9 cellular contexts compared by ENCODE assay signal in genomic region chr17:76268991-76269981, GRCh38. TPM values are rescaled to one million over a fixed set of nuclear protein-coding genes. Genes with fewer than 3 reads are reported as not detected.
DNase-seq lines count a peak whose midpoint lies in the region; ATAC-seq and TF ChIP-seq lines count a peak whose summit lies in the region.
"Had no signal": no experiment of that assay in that cellular context is flagged by ENCODE, and none has a peak within 500 bp of the region (broad histone marks: within the 10 kb centered on the region; RNA-seq: fewer than 3 reads in every experiment).

No MANE protein-coding gene starts in this region.

- peak overlapping the region; percentile 92 for H3K4me3 Mint-ChIP-seq in activated naive CD8-positive, alpha-beta T cell

- peak overlapping the region; percentile 44 for H3K27ac ChIP-seq in A673 (ENCODE audit: low read depth, low read length, poor library complexity, severe bottlenecking)
- H3K27ac ChIP-seq in HEK293 (ENCODE audit: extremely low read depth, low read depth, low read length): no peak overlapping the region

- CTCF ChIA-PET in A673 (lab: Charles Lee) (interaction anchor here (1.8 kb wide), 1 partner anchor 10 kb away, joined by 4 read pairs; no protein-coding TSS in a partner anchor), HEK293 (lab: Yijun Ruan, JAX) (interaction anchor here (0.6 to 5.8 kb wide), 9 partner anchors 10 to 494 kb away, joined by 3 to 52 read pairs (median 5); no protein-coding TSS in a partner anchor)

- in situ Hi-C loops in GM13977 (cut with MboI; ENCODE audit: low pct_unique_long_range_greater_than_20kb, low sequenced_read_pairs, unreplicated experiment): no loop called here

- POLR2A ChIA-PET in A673 (lab: Charles Lee; ENCODE audit: low non-redundant PET): no interaction called here
- POLR2A ChIA-PET in HEK293 (lab: Yijun Ruan, JAX): interaction anchor here (1.0 to 1.2 kb wide), 3 partner anchors 10 to 227 kb away, joined by 3 to 4 read pairs (median 3); no protein-coding TSS in a partner anchor

- intact Hi-C loops in A673 (cut with micrococcal nuclease; ENCODE audit: unreplicated experiment): no loop called here

- H3K36me3 Mint-ChIP-seq in activated naive CD8-positive, alpha-beta T cell: peaks cover 6% of the 10 kb centered on the region

- H3K9me3 Mint-ChIP-seq in activated naive CD8-positive, alpha-beta T cell (ENCODE audit: low read depth): no peaks in the 10 kb centered on the region

- no peak for DNase-seq in A673 (ENCODE audit: low spot score)
- no peak for DNase-seq in NCI-H510A (lab: John Stamatoyannopoulos, UW)
- DNase-seq in GM13977 (ENCODE audit: low spot score): no peak
- no peak for DNase-seq in DMS 273 treated with DMSO at 0.1 percent for 48 hours (lab: John Stamatoyannopoulos, UW)
- DNase-seq: DMS79 had no signal

- H3K4me1 ChIP-seq in A673 (ENCODE audit: insufficient read depth, low read length, poor library complexity, severe bottlenecking) (peaks cover 29% of the 10 kb centered on the region), HEK293 (ENCODE audit: control insufficient read depth, insufficient read depth, low read length) (no peaks in the 10 kb centered on the region; the same call in 1 of the 2 replicates), mucosa of stomach (ENCODE audit: control insufficient read depth, insufficient read depth, low read length) (peaks cover 67% of the 10 kb centered on the region)

- no peak for ATAC-seq in GM19455 (IDR thresholded peaks at IDR 0.05; ENCODE audit: unreplicated experiment)

- TF ChIP-seq CTCF in A673 (conservative IDR thresholded peaks at IDR 0.05; ENCODE audit: low read depth, low read length) (no peak), HEK293 (tag by site-specific recombination; IDR thresholded peaks at IDR 0.05) (no peak), GM13977 (IDR thresholded peaks at IDR 0.05; ENCODE audit: extremely low read depth, insufficient read depth, missing control alignments) (no peak)

- H3K27ac Mint-ChIP-seq in activated naive CD8-positive, alpha-beta T cell: peak overlapping the region; percentile 99

- peaks cover 54% of the 10 kb centered on the region for H3K4me1 Mint-ChIP-seq in activated naive CD8-positive, alpha-beta T cell (ENCODE audit: low read depth)

- no TSS peak for BruUV-seq in A673 (replicated peaks; lab: Mats Ljungman, UMichigan)

- peaks cover 10% of the 10 kb centered on the region for H3K36me3 ChIP-seq in A673 (ENCODE audit: insufficient read depth, low read length, poor library complexity, severe bottlenecking)
- H3K36me3 ChIP-seq in HEK293 (ENCODE audit: control insufficient read depth in 2 of 2, insufficient read depth in 1 of 2, low read length in 2 of 2): peaks cover 5 to 28% of the 10 kb centered on the region in 2 experiments; a peak in 2 of 3 replicates
- H3K36me3 ChIP-seq in mucosa of stomach (ENCODE audit: control insufficient read depth, insufficient read depth, low read length): peaks cover 6% of the 10 kb centered on the region

- H3K4me3 ChIP-seq in A673 (ENCODE audit: low read depth, low read length, poor library complexity, severe bottlenecking): no peak overlapping the region
- no peak overlapping the region for H3K4me3 ChIP-seq in HEK293 (ENCODE audit: low read depth, low read length)
- H3K4me3 ChIP-seq in mucosa of stomach (ENCODE audit: low read length): no peak overlapping the region

- H3K27me3 Mint-ChIP-seq in activated naive CD8-positive, alpha-beta T cell: no peaks in the 10 kb centered on the region

- H3K27me3 ChIP-seq in A673 (replicated peaks; ENCODE audit: insufficient read depth, low read depth, low read length, poor library complexity) (no peaks in the 10 kb centered on the region), mucosa of stomach (ENCODE audit: control insufficient read depth, insufficient read depth, low read length) (no peaks in the 10 kb centered on the region)

- H3K9me3 ChIP-seq in A673 (ENCODE audit: low read depth, low read length, poor library complexity, severe bottlenecking) (no peaks in the 10 kb centered on the region), HEK293 (ENCODE audit: control insufficient read depth, insufficient read depth, low read depth, low read length) (no peaks in the 10 kb centered on the region), mucosa of stomach (ENCODE audit: control insufficient read depth, low read length) (no peaks in the 10 kb centered on the region)

- peak overlapping the region; percentile 17 for H3K9ac ChIP-seq in mucosa of stomach (ENCODE audit: low read length)

TF ChIP-seq in HEK293, 187 proteins besides CTCF, POLR2A, EP300 and RAD21:
- TF ChIP-seq HIC1 (tag by site-specific recombination; IDR thresholded peaks at IDR 0.05): peak; percentile 41; the same call in 1 of the 2 replicates
- TF ChIP-seq, protein P1, sequence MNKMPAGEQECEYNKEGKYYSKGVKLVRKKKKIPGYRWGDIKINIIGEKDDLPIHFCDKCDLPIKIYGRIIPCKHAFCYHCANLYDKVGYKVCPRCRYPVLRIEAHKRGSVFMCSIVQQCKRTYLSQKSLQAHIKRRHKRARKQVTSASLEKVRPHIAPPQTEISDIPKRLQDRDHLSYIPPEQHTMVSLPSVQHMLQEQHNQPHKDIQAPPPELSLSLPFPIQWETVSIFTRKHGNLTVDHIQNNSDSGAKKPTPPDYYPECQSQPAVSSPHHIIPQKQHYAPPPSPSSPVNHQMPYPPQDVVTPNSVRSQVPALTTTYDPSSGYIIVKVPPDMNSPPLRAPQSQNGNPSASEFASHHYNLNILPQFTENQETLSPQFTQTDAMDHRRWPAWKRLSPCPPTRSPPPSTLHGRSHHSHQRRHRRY (tag by site-specific recombination; IDR thresholded peaks at IDR 0.05): no peak

RNA-seq across cellular contexts. Expression of gene UBALD2, which starts 4.1 kb away (rescaled TPM):
- total RNA-seq in A673 (2021): 45.7 and 46.5 TPM in 2 replicates

RNA-seq across cellular contexts. Expression of gene RNF157, which starts 29.0 kb away (rescaled TPM):
- 0.56 and 0.70 TPM in 2 replicates for total RNA-seq in A673 (2021)

RNA-seq across cellular contexts. Expression of gene QRICH2, which starts 38.8 kb away (rescaled TPM):
- total RNA-seq in A673 (2021): 3.3 and 4.3 TPM in 2 replicates
